ENCODE assay signal across 14 cellular contexts in genomic region chr4:83855044-83855443, GRCh38.
DNase-seq lines count a peak whose midpoint lies in the region; ATAC-seq, FAIRE-seq and TF ChIP-seq lines count a peak whose summit lies in the region.
"Had no signal": no experiment of that assay in that cellular context is flagged by ENCODE, and none has a peak within 500 bp of the region (broad histone marks: within the 10 kb centered on the region; RNA-seq: fewer than 3 reads in every experiment).

No MANE protein-coding gene starts in this region.

- H3K9ac ChIP-seq in astrocyte (ENCODE audit: low read length), result peak overlapping the region; percentile 72

- H3K27me3 Mint-ChIP-seq in astrocyte (ENCODE audit: low read depth, unreplicated experiment) (no peaks in the 10 kb centered on the region), immature natural killer cell (ENCODE audit: low read depth in 3 of 3) (peaks cover 0 to 2% (median 0%) of the 10 kb centered on the region in 3 donors)
- H3K27me3 Mint-ChIP-seq: type B pancreatic cell had no signal

- H3K27ac ChIP-seq in ACC112 (ENCODE audit: low read depth, low read length), result peak overlapping the region; percentile 84
- H3K27ac ChIP-seq in astrocyte (ENCODE audit: low read depth, low read length), result peak overlapping the region; percentile 95
- H3K27ac ChIP-seq: adrenal gland, psoas muscle had no signal

- no peak overlapping the region for H3K4me3 Mint-ChIP-seq in astrocyte (ENCODE audit: unreplicated experiment)
- H3K4me3 Mint-ChIP-seq in immature natural killer cell, result no peak overlapping the region
- H3K4me3 Mint-ChIP-seq: B cell, type B pancreatic cell had no signal

- H3K36me3 ChIP-seq in ACC112 (ENCODE audit: insufficient read depth, low read length) (no peaks in the 10 kb centered on the region), astrocyte (ENCODE audit: insufficient read depth, low read length) (no peaks in the 10 kb centered on the region)
- H3K36me3 ChIP-seq: adrenal gland had no signal

- H3K4me1 Mint-ChIP-seq in astrocyte (ENCODE audit: low read depth, unreplicated experiment) (peaks cover 70% of the 10 kb centered on the region), immature natural killer cell (no peaks in the 10 kb centered on the region)
- H3K4me1 Mint-ChIP-seq: B cell had no signal

- H3K4me1 ChIP-seq in ACC112 (ENCODE audit: control insufficient read depth, insufficient read depth, low read length, unreplicated experiment), result peaks cover 64% of the 10 kb centered on the region
- H3K4me1 ChIP-seq in astrocyte (ENCODE audit: insufficient read depth, low read length), result peaks cover 56% of the 10 kb centered on the region
- H3K4me1 ChIP-seq: adrenal gland, psoas muscle had no signal

- no peak for ATAC-seq in GM18858 (IDR thresholded peaks at IDR 0.05; ENCODE audit: unreplicated experiment)
- ATAC-seq: psoas muscle had no signal

- intact Hi-C loops in head of caudate nucleus (cut with DNase I), result no loop called here

- H3K27me3 ChIP-seq in ACC112 (ENCODE audit: insufficient read depth, low read length) (no peaks in the 10 kb centered on the region), astrocyte (ENCODE audit: insufficient read depth, low read length) (no peaks in the 10 kb centered on the region)
- H3K27me3 ChIP-seq: adrenal gland had no signal

- H3K36me3 Mint-ChIP-seq in astrocyte (ENCODE audit: low read depth, unreplicated experiment) (no peaks in the 10 kb centered on the region), immature natural killer cell (no peaks in the 10 kb centered on the region)
- H3K36me3 Mint-ChIP-seq: type B pancreatic cell had no signal

- H3K79me2 ChIP-seq in ACC112 (ENCODE audit: control insufficient read depth, insufficient read depth, low read length, unreplicated experiment) (no peaks in the 10 kb centered on the region), astrocyte (ENCODE audit: insufficient read depth, low read length) (no peaks in the 10 kb centered on the region)

- H3K9me3 Mint-ChIP-seq in astrocyte (ENCODE audit: unreplicated experiment) (no peaks in the 10 kb centered on the region), immature natural killer cell (peaks cover 0 to 2% (median under 1%) of the 10 kb centered on the region in 6 donors)
- H3K9me3 Mint-ChIP-seq: type B pancreatic cell had no signal

- no peaks in the 10 kb centered on the region for H3K9me3 ChIP-seq in astrocyte (ENCODE audit: insufficient read depth, low read depth, low read length)
- H3K9me3 ChIP-seq: adrenal gland, psoas muscle had no signal

- H3K27ac Mint-ChIP-seq in astrocyte (ENCODE audit: unreplicated experiment), result peak overlapping the region; percentile 99
- H3K27ac Mint-ChIP-seq in immature natural killer cell, result no peak overlapping the region
- H3K27ac Mint-ChIP-seq: B cell, type B pancreatic cell had no signal

- H3K4me3 ChIP-seq in ACC112 (ENCODE audit: low read depth, low read length), result peak overlapping the region; percentile 13; the same call in 1 of the 2 replicates
- peak overlapping the region; percentile 21 for H3K4me3 ChIP-seq in astrocyte (ENCODE audit: insufficient read depth, low read depth, low read length)
- H3K4me3 ChIP-seq: adrenal gland, psoas muscle had no signal

- no peak for TF ChIP-seq CTCF in astrocyte (IDR thresholded peaks at IDR 0.05; ENCODE audit: insufficient read depth, low read depth, low read length)

- peak; percentile 98 for FAIRE-seq in astrocyte (lab: Jason Lieb, UNC)

- DNase-seq in HS-27A (ENCODE audit: low read depth), result peak; percentile 94
- DNase-seq in astrocyte (ENCODE audit: low read depth), result peak; percentile 99
- peak; percentile 88 for DNase-seq in iris pigment epithelial cell (ENCODE audit: low read depth)
- no peak for DNase-seq in head of caudate nucleus
- DNase-seq in immature natural killer cell, result no peak
- DNase-seq in NCI-H345 treated with DMSO at 0.1 percent for 48 hours (lab: John Stamatoyannopoulos, UW; ENCODE audit: unreplicated experiment), result no peak
- DNase-seq: adrenal gland, NCI-H1092 treated with DMSO at 0.1 percent for 48 hours, psoas muscle, T-helper 2 cell had no signal

- H4K20me1 ChIP-seq in astrocyte (ENCODE audit: insufficient read depth, low read length), result no peaks in the 10 kb centered on the region

- H2AFZ ChIP-seq in ACC112 (ENCODE audit: low read length, unreplicated experiment) (peak overlapping the region; percentile 92), astrocyte (ENCODE audit: low read depth, low read length) (peak overlapping the region; percentile 18)

- H3K4me2 ChIP-seq in astrocyte (ENCODE audit: low read length), result peak overlapping the region; percentile 61

Comparison
In these comparisons a context has a peak if more than half of its experiments do, and no peak if none do; other contexts are left out.
1. DNase-seq: peak in HS-27A (single experiment), astrocyte (single experiment) and iris pigment epithelial cell (single experiment); none in head of caudate nucleus (0 of 42), immature natural killer cell (0 of 3) and NCI-H345 treated with DMSO at 0.1 percent for 48 hours (single experiment).